In genomic region chr9:89935791-89936190, GRCh38 we compare ENCODE assay signal across 26 cellular contexts.
"Had no signal": no experiment of that assay in that cellular context is flagged by ENCODE, and none has a peak within 500 bp of the region (broad histone marks: within the 10 kb centered on the region; RNA-seq: fewer than 3 reads in every experiment).

No MANE protein-coding gene starts in this region.

- H3K27ac ChIP-seq: colonic mucosa, foreskin keratinocyte, hepatocyte, neutrophil, pancreas, psoas muscle, right atrium auricular region, testis, WERI-Rb-1 had no signal

- H3K9me3 Mint-ChIP-seq: activated naive CD4-positive, alpha-beta T cell treated with anti-CD3 and anti-CD28 coated beads, Interleukin-2, amount 50 U/mL, for 72 hours; activated T-helper 1 cell treated with anti-CD3 and anti-CD28 coated beads, Interleukin-12 subunit alpha, Interleukin-12 subunit beta, Interleukin-2, Interleukin-4 antibody, amounts not matched to agents 30 ng/mL and 10 ng/mL and 1 ng/mL, durations not matched to agents 14 hours and 24 hours and 36 hours; endodermal cell; nephron; stimulated activated naive CD8-positive, alpha-beta T cell treated with anti-CD3 and anti-CD28 coated beads, Interleukin-15, amount 100 ng/mL, for 72 hours had no signal

- H3K4me3 Mint-ChIP-seq: activated CD8-positive, alpha-beta T cell treated with anti-CD3 and anti-CD28 coated beads, Interleukin-2, amount 10 ng/mL, durations not matched to agents 7 days and 5 days; activated T-helper 1 cell treated with anti-CD3 and anti-CD28 coated beads, Interleukin-12 subunit alpha, Interleukin-12 subunit beta, Interleukin-2, Interleukin-4 antibody, amounts not matched to agents 30 ng/mL and 10 ng/mL and 1 ng/mL, durations not matched to agents 14 hours and 24 hours and 36 hours; brain; endodermal cell; nephron; stimulated activated naive CD8-positive, alpha-beta T cell treated with anti-CD3 and anti-CD28 coated beads, Interleukin-15, amount 100 ng/mL, for 72 hours; type B pancreatic cell had no signal

- H3K27ac Mint-ChIP-seq: activated CD8-positive, alpha-beta T cell treated with anti-CD3 and anti-CD28 coated beads, Interleukin-2, amount 10 ng/mL, durations not matched to agents 7 days and 5 days; activated naive CD4-positive, alpha-beta T cell treated with anti-CD3 and anti-CD28 coated beads, Interleukin-2, amount 50 U/mL, for 72 hours; activated T-helper 1 cell treated with anti-CD3 and anti-CD28 coated beads, Interleukin-12 subunit alpha, Interleukin-12 subunit beta, Interleukin-2, Interleukin-4 antibody, amounts not matched to agents 30 ng/mL and 10 ng/mL and 1 ng/mL, durations not matched to agents 14 hours and 24 hours and 36 hours; endodermal cell; nephron; type B pancreatic cell had no signal

- DNase-seq: activated CD4-positive, alpha-beta T cell treated with anti-CD3 and anti-CD28 coated beads for 1 hour; activated CD4-positive, alpha-beta T cell treated with anti-CD3 and anti-CD28 coated beads, Interleukin-2, amount 50 U/mL, for 1 hour; activated CD8-positive, alpha-beta T cell treated with anti-CD3 and anti-CD28 coated beads, Interleukin-2, amount 10 ng/mL, durations not matched to agents 7 days and 5 days; activated gamma-delta T cell treated with Interleukin-2 at 50 U/mL for 16 hours; aorta; colonic mucosa; endodermal cell; foreskin keratinocyte; mesenchymal stem cell; pancreas; psoas muscle; SK-N-SH; stimulated activated CD4-positive, alpha-beta T cell treated with anti-CD3 and anti-CD28 coated beads, Interleukin-12 subunit alpha, Interleukin-12 subunit beta, amount 100 ng/mL, for 4 hours; stimulated activated CD4-positive, alpha-beta T cell treated with anti-CD3 and anti-CD28 coated beads, Interleukin-4, amount 100 ng/mL, for 4 hours; stimulated activated naive CD8-positive, alpha-beta T cell treated with anti-CD3 and anti-CD28 coated beads, Interleukin-15, amount 100 ng/mL, for 72 hours; testis; WERI-Rb-1 had no signal

- H3K9ac ChIP-seq: SK-N-SH had no signal

- H3K9me3 ChIP-seq: colonic mucosa, neutrophil, pancreas, psoas muscle, right atrium auricular region, SK-N-SH, testis had no signal

- H3K4me1 ChIP-seq: colonic mucosa, foreskin keratinocyte, psoas muscle, right atrium auricular region had no signal

- H3K4me2 ChIP-seq: hepatocyte, SK-N-SH had no signal

- H3K36me3 ChIP-seq: colonic mucosa, neutrophil, pancreas, right atrium auricular region, WERI-Rb-1 had no signal

- ATAC-seq: activated CD8-positive, alpha-beta T cell treated with anti-CD3 and anti-CD28 coated beads, Interleukin-2, amount 10 ng/mL, durations not matched to agents 7 days and 5 days; activated naive CD4-positive, alpha-beta T cell treated with anti-CD3 and anti-CD28 coated beads, Interleukin-2, amount 50 U/mL, for 72 hours; foreskin keratinocyte; pancreas; psoas muscle; stimulated activated naive CD8-positive, alpha-beta T cell treated with anti-CD3 and anti-CD28 coated beads, Interleukin-15, amount 100 ng/mL, for 72 hours had no signal

- FAIRE-seq: pancreas, TTC549 had no signal

- H3K79me2 ChIP-seq: hepatocyte had no signal

- H3K4me3 ChIP-seq: colonic mucosa, hepatocyte, pancreas, psoas muscle, right atrium auricular region, testis had no signal

- H3K36me3 Mint-ChIP-seq: brain, type B pancreatic cell had no signal

- H2AFZ ChIP-seq: hepatocyte had no signal

- H3K27me3 ChIP-seq: colonic mucosa, hepatocyte, neutrophil, pancreas, right atrium auricular region, testis had no signal
